In genomic region chr16:1726661-1727502, GRCh38 we compare ENCODE assay signal across 24 cellular contexts. TPM values are rescaled to one million over a fixed set of nuclear protein-coding genes. Genes with fewer than 3 reads are reported as not detected.
DNase-seq lines count a peak whose midpoint lies in the region; FAIRE-seq and TF ChIP-seq lines count a peak whose summit lies in the region.
"Had no signal": no experiment of that assay in that cellular context is flagged by ENCODE, and none has a peak within 500 bp of the region (broad histone marks: within the 10 kb centered on the region; RNA-seq: fewer than 3 reads in every experiment).

No MANE protein-coding gene starts in this region.

- no peaks in the 10 kb centered on the region for H3K9me3 Mint-ChIP-seq in activated naive CD8-positive, alpha-beta T cell (ENCODE audit: low read depth)
- H3K9me3 Mint-ChIP-seq in activated naive CD8-positive, alpha-beta T cell treated with anti-CD3 and anti-CD28 coated beads for 36 hours = no peaks in the 10 kb centered on the region
- H3K9me3 Mint-ChIP-seq in endothelial cell (ENCODE audit: unreplicated experiment) = no peaks in the 10 kb centered on the region
- H3K9me3 Mint-ChIP-seq in progenitor cell of endocrine pancreas (ENCODE audit: low read depth) = no peaks in the 10 kb centered on the region
- H3K9me3 Mint-ChIP-seq: activated T-helper 1 cell treated with anti-CD3 and anti-CD28 coated beads, Interleukin-12 subunit alpha, Interleukin-12 subunit beta, Interleukin-2, Interleukin-4 antibody, amounts not matched to agents 30 ng/mL and 10 ng/mL and 1 ng/mL, durations not matched to agents 14 hours and 24 hours and 36 hours; stimulated activated memory B cell treated with anti-CD40 and anti-IgM and Interleukin-4, amounts not matched to agents 10 μg/mL and 1 μg/mL and 100 μg/mL, for 72 hours had no signal

- peak; percentile 83 for FAIRE-seq in HTR-8/SVneo (lab: Jason Lieb, UNC)
- FAIRE-seq: islet of Langerhans, pancreas had no signal

- H3K27me3 Mint-ChIP-seq in activated naive CD8-positive, alpha-beta T cell = no peaks in the 10 kb centered on the region
- no peaks in the 10 kb centered on the region for H3K27me3 Mint-ChIP-seq in activated naive CD8-positive, alpha-beta T cell treated with anti-CD3 and anti-CD28 coated beads for 36 hours
- no peaks in the 10 kb centered on the region for H3K27me3 Mint-ChIP-seq in endothelial cell (ENCODE audit: unreplicated experiment)
- H3K27me3 Mint-ChIP-seq in progenitor cell of endocrine pancreas = no peaks in the 10 kb centered on the region
- H3K27me3 Mint-ChIP-seq: stimulated activated memory B cell treated with anti-CD40 and anti-IgM and Interleukin-4, amounts not matched to agents 10 μg/mL and 1 μg/mL and 100 μg/mL, for 72 hours had no signal

- DNase-seq in activated naive CD8-positive, alpha-beta T cell treated with anti-CD3 and anti-CD28 coated beads for 36 hours = no peak
- DNase-seq in HTR-8/SVneo (ENCODE audit: insufficient read length, low spot score) = no peak
- no peak for DNase-seq in endothelial cell (ENCODE audit: low spot score)
- DNase-seq in progenitor cell of endocrine pancreas (ENCODE audit: low spot score, unreplicated experiment) = no peak
- DNase-seq in NCI-H526 treated with DMSO at 0.1 percent for 48 hours (lab: John Stamatoyannopoulos, UW) = no peak
- no peak for DNase-seq in NCI-H510A treated with DMSO at 0.1 percent for 48 hours (lab: John Stamatoyannopoulos, UW)
- DNase-seq in activated gamma-delta T cell (lab: John Stamatoyannopoulos, UW) = no peak
- DNase-seq: ACHN; activated CD4-positive, alpha-beta T cell treated with anti-CD3 and anti-CD28 coated beads for 4 hours; cerebellar nuclear complex; DMS79; GF-D8; left lung; NCI-H1694 treated with DMSO at 0.1 percent for 48 hours; NCI-H2171 treated with DMSO at 0.1 percent for 48 hours; NCI-H524; pancreas; stimulated activated CD4-positive, alpha-beta T cell treated with anti-CD3 and anti-CD28 coated beads, Interleukin-12 subunit alpha, Interleukin-12 subunit beta, amount 100 ng/mL, for 4 hours; stimulated activated CD4-positive, alpha-beta T cell treated with anti-CD3 and anti-CD28 coated beads, Interleukin-4, amount 100 ng/mL, for 1 hour; upper lobe of right lung had no signal

- H3K4me3 Mint-ChIP-seq in activated naive CD8-positive, alpha-beta T cell = no peak overlapping the region
- H3K4me3 Mint-ChIP-seq in activated naive CD8-positive, alpha-beta T cell treated with anti-CD3 and anti-CD28 coated beads for 36 hours = no peak overlapping the region
- H3K4me3 Mint-ChIP-seq in endothelial cell (ENCODE audit: unreplicated experiment) = peak overlapping the region; percentile 61
- no peak overlapping the region for H3K4me3 Mint-ChIP-seq in progenitor cell of endocrine pancreas (ENCODE audit: low read depth)
- H3K4me3 Mint-ChIP-seq: activated T-helper 1 cell treated with anti-CD3 and anti-CD28 coated beads, Interleukin-12 subunit alpha, Interleukin-12 subunit beta, Interleukin-2, Interleukin-4 antibody, amounts not matched to agents 30 ng/mL and 10 ng/mL and 1 ng/mL, durations not matched to agents 14 hours and 24 hours and 36 hours; stimulated activated memory B cell treated with anti-CD40 and anti-IgM and Interleukin-4, amounts not matched to agents 10 μg/mL and 1 μg/mL and 100 μg/mL, for 72 hours had no signal

- TF ChIP-seq CTCF in endothelial cell (IDR thresholded peaks at IDR 0.05; ENCODE audit: unreplicated experiment) = no peak
- no peak for TF ChIP-seq CTCF in progenitor cell of endocrine pancreas (IDR thresholded peaks at IDR 0.05; ENCODE audit: unreplicated experiment)

- H3K4me1 Mint-ChIP-seq in activated naive CD8-positive, alpha-beta T cell (ENCODE audit: low read depth) = peaks cover 15% of the 10 kb centered on the region
- peaks cover 12% of the 10 kb centered on the region for H3K4me1 Mint-ChIP-seq in activated naive CD8-positive, alpha-beta T cell treated with anti-CD3 and anti-CD28 coated beads for 36 hours
- H3K4me1 Mint-ChIP-seq in endothelial cell (ENCODE audit: unreplicated experiment) (peaks cover 8% of the 10 kb centered on the region), progenitor cell of endocrine pancreas (ENCODE audit: low read depth) (no peaks in the 10 kb centered on the region)

- peaks cover 6% of the 10 kb centered on the region for H3K36me3 Mint-ChIP-seq in activated naive CD8-positive, alpha-beta T cell
- H3K36me3 Mint-ChIP-seq in activated naive CD8-positive, alpha-beta T cell treated with anti-CD3 and anti-CD28 coated beads for 36 hours = peaks cover 5% of the 10 kb centered on the region
- peaks cover 28% of the 10 kb centered on the region for H3K36me3 Mint-ChIP-seq in endothelial cell (ENCODE audit: low read depth, unreplicated experiment)
- H3K36me3 Mint-ChIP-seq in progenitor cell of endocrine pancreas (ENCODE audit: insufficient read depth) = peaks cover 6% of the 10 kb centered on the region

- peak overlapping the region; percentile 58 for H3K27ac Mint-ChIP-seq in activated naive CD8-positive, alpha-beta T cell
- H3K27ac Mint-ChIP-seq in activated naive CD8-positive, alpha-beta T cell treated with anti-CD3 and anti-CD28 coated beads for 36 hours = no peak overlapping the region
- H3K27ac Mint-ChIP-seq in endothelial cell (ENCODE audit: unreplicated experiment) = peak overlapping the region; percentile 0
- H3K27ac Mint-ChIP-seq in progenitor cell of endocrine pancreas = peak overlapping the region; percentile 8
- H3K27ac Mint-ChIP-seq: activated T-helper 1 cell treated with anti-CD3 and anti-CD28 coated beads, Interleukin-12 subunit alpha, Interleukin-12 subunit beta, Interleukin-2, Interleukin-4 antibody, amounts not matched to agents 30 ng/mL and 10 ng/mL and 1 ng/mL, durations not matched to agents 14 hours and 24 hours and 36 hours had no signal

RNA-seq across cellular contexts. Expression of gene MAPK8IP3, which starts 20.9 kb away (rescaled TPM):
- 10 to 100 TPM; 46.7 to 47.3 TPM for total RNA-seq in activated naive CD8-positive, alpha-beta T cell treated with anti-CD3 and anti-CD28 coated beads for 36 hours
- 147 TPM for total RNA-seq in endothelial cell (ENCODE audit: unreplicated experiment)
- total RNA-seq in progenitor cell of endocrine pancreas = 153 and 157 TPM in 2 replicates

RNA-seq across cellular contexts. Expression of gene NME3, which starts 44.5 kb away (rescaled TPM):
- total RNA-seq in activated naive CD8-positive, alpha-beta T cell treated with anti-CD3 and anti-CD28 coated beads for 36 hours = 10 to 100 TPM; 24.5 to 24.9 TPM
- 33.3 TPM for total RNA-seq in endothelial cell (ENCODE audit: unreplicated experiment)
- total RNA-seq in progenitor cell of endocrine pancreas = 34.4 and 35.3 TPM in 2 replicates

RNA-seq across cellular contexts. Expression of gene EME2, which starts 45.7 kb away (rescaled TPM):
- total RNA-seq in activated naive CD8-positive, alpha-beta T cell treated with anti-CD3 and anti-CD28 coated beads for 36 hours = 10 to 100 TPM; 17.2 to 20.1 TPM
- total RNA-seq in endothelial cell (ENCODE audit: unreplicated experiment) (25.4 TPM), progenitor cell of endocrine pancreas (50.6 and 53.4 TPM in 2 replicates)

RNA-seq across cellular contexts. Expression of gene MRPS34, which starts 46.1 kb away (rescaled TPM):
- total RNA-seq in activated naive CD8-positive, alpha-beta T cell treated with anti-CD3 and anti-CD28 coated beads for 36 hours = 100 to 1,000 TPM; 187 to 190 TPM
- total RNA-seq in endothelial cell (ENCODE audit: unreplicated experiment) = 62.7 TPM
- 77.2 and 84.6 TPM in 2 replicates for total RNA-seq in progenitor cell of endocrine pancreas

RNA-seq across cellular contexts. Expression of gene JPT2, which starts 48.8 kb away (rescaled TPM):
- total RNA-seq in activated naive CD8-positive, alpha-beta T cell treated with anti-CD3 and anti-CD28 coated beads for 36 hours = 10 to 100 TPM; 91.4 to 96.2 TPM
- total RNA-seq in endothelial cell (ENCODE audit: unreplicated experiment) = 180 TPM
- total RNA-seq in progenitor cell of endocrine pancreas = 141 and 146 TPM in 2 replicates
